ENCODE assay signal across 7 cellular contexts in genomic region chr1:116538527-116538926, GRCh38.
DNase-seq lines count a peak whose midpoint lies in the region; ATAC-seq and TF ChIP-seq lines count a peak whose summit lies in the region.

No MANE protein-coding gene starts in this region.

- ATAC-seq in GM18520 (IDR thresholded peaks at IDR 0.05; ENCODE audit: unreplicated experiment) = peak; percentile 81

- no peaks in the 10 kb centered on the region for H3K9me3 ChIP-seq in tibial artery

- H3K36me3 ChIP-seq in tibial artery = peaks cover 50 to 60% (median 54%) of the 10 kb centered on the region in 3 donors

- TF ChIP-seq CTCF in epithelial cell of esophagus (IDR thresholded peaks at IDR 0.05; ENCODE audit: insufficient read depth, low read depth, low read length, missing control alignments) = no peak
- TF ChIP-seq CTCF in tibial artery (IDR thresholded peaks at IDR 0.05) = no peak

- no peaks in the 10 kb centered on the region for H3K27me3 ChIP-seq in tibial artery

- intact Hi-C loops in tibial artery (cut with DNase I; ENCODE audit: low total_unique reads) = no loop called here

- no peak overlapping the region for H3K27ac ChIP-seq in tibial artery

- no peak overlapping the region for H3K4me3 ChIP-seq in epithelial cell of esophagus (ENCODE audit: low read length)
- no peak overlapping the region for H3K4me3 ChIP-seq in tibial artery

- DNase-seq in HCEC 1CT (peak; percentile 75), NCI-H226 (peak; percentile 44), epithelial cell of esophagus (ENCODE audit: low read depth) (peak; percentile 85), NCI-H2029 (lab: John Stamatoyannopoulos, UW) (no peak), tibial artery (no peak), NCI-H526 treated with DMSO at 0.1 percent for 48 hours (lab: John Stamatoyannopoulos, UW) (no peak)

- no peaks in the 10 kb centered on the region for H3K4me1 ChIP-seq in tibial artery

Comparison
In these comparisons a context has a peak if more than half of its experiments do, and no peak if none do; other contexts are left out.
1. DNase-seq: peak in HCEC 1CT (single experiment), NCI-H226 (single experiment) and epithelial cell of esophagus (single experiment); none in NCI-H2029 (single experiment), tibial artery (0 of 2) and NCI-H526 treated with DMSO at 0.1 percent for 48 hours (single experiment).